8 cellular contexts compared by ENCODE assay signal in the genomic region with DNA sequence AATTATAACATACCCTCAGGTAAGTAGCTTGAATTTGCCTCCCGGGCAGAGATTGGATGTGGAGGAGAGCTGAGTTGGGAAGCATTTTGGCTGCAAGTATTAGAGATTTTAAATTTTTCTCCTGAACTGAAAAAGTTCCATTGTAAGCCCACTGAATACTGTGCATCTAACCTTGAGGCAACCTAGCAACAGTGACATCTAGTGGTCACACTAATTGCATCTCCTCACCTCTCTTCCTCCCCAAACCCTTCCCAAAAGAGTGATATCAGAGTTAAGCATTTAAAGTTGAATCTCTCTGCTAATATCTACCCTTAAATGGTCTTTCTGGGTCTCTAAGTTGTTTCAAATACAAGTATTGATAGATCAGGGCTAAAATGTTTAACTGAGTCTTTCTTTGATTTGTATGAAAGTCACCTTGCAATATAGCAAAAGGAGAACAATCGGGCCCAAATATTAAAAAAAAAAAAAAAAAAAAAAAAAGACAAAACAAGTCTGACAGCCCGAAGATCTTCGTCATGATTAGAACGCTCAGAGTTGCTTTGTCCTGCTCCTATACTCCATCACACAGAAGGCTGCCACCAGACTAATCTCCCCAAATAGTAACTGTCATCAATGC. TPM values are rescaled to one million over a fixed set of nuclear protein-coding genes. Genes with fewer than 3 reads are reported as not detected.
A peak's percentile ranks its signal among the peaks of the same experiment; 100 is the strongest.
DNase-seq lines count a peak whose midpoint lies in the region; ATAC-seq, FAIRE-seq and TF ChIP-seq lines count a peak whose summit lies in the region.

No MANE protein-coding gene starts in this region.

- H3K27ac ChIP-seq in GM12878 (ENCODE audit: control insufficient read depth, insufficient read depth) = no peak overlapping the region

- H3K4me1 Mint-ChIP-seq in stimulated activated memory B cell treated with anti-CD40 and anti-IgM and Interleukin-4, amounts not matched to agents 10 μg/mL and 1 μg/mL and 100 μg/mL, for 72 hours = no peaks in the 10 kb centered on the region

- BruUV-seq in GM12878 (replicated peaks; lab: Mats Ljungman, UMichigan) = no TSS peak

- in situ Hi-C loops in GM12878 (cut with MboI) = no loop called here

- TF ChIP-seq CTCF in D721Med (IDR thresholded peaks at IDR 0.05; ENCODE audit: insufficient read depth, missing control alignments) (peak; percentile 63), GM12878 (IDR thresholded peaks at IDR 0.05 in 2 of 3, conservative IDR thresholded peaks at IDR 0.05 in 1 of 3; ENCODE audit: control insufficient read depth in 2 of 3, extremely low read depth in 1 of 3, insufficient read depth in 1 of 3, low read depth in 3 of 3, low read length in 3 of 3) (peak; percentile 57 to 70 (median 68))

- no peaks in the 10 kb centered on the region for H3K27me3 ChIP-seq in GM12878 (replicated peaks in 1 of 2; ENCODE audit: control insufficient read depth in 2 of 2, insufficient read depth in 2 of 2, low read length in 1 of 2)

- FAIRE-seq in D721Med (lab: Jason Lieb, UNC) (peak; percentile 63), GM12878 (lab: Jason Lieb, UNC) (peak; percentile 52)

- intact Hi-C loops in GM12878 (cut with micrococcal nuclease; ENCODE audit: unreplicated experiment) = loop anchor here (1.0 kb wide), 1 partner anchor 1149 kb away; no protein-coding TSS in a partner anchor

- H3K9me3 ChIP-seq in GM12878 (replicated peaks; ENCODE audit: control insufficient read depth, insufficient read depth, low read length) = no peaks in the 10 kb centered on the region

- H3K4me3 Mint-ChIP-seq in stimulated activated memory B cell treated with anti-CD40 and anti-IgM and Interleukin-4, amounts not matched to agents 10 μg/mL and 1 μg/mL and 100 μg/mL, for 72 hours = no peak overlapping the region

- peak; percentile 65 for ATAC-seq in GM19035 (IDR thresholded peaks at IDR 0.05; ENCODE audit: unreplicated experiment)
- peak; percentile 89 for ATAC-seq in HG03442 (IDR thresholded peaks at IDR 0.05; ENCODE audit: unreplicated experiment)
- ATAC-seq in GM12878 = peak; percentile 96
- peak; percentile 74 for ATAC-seq in stimulated activated memory B cell treated with anti-CD40 and anti-IgM and Interleukin-4, amounts not matched to agents 10 μg/mL and 1 μg/mL and 100 μg/mL, for 72 hours

- no peaks in the 10 kb centered on the region for H3K9me3 Mint-ChIP-seq in stimulated activated memory B cell treated with anti-CD40 and anti-IgM and Interleukin-4, amounts not matched to agents 10 μg/mL and 1 μg/mL and 100 μg/mL, for 72 hours

- no peaks in the 10 kb centered on the region for H4K20me1 ChIP-seq in GM12878 (ENCODE audit: control insufficient read depth, insufficient read depth)

- no peak overlapping the region for H2AFZ ChIP-seq in GM12878 (ENCODE audit: control insufficient read depth, low read depth, low read length)

- no peaks in the 10 kb centered on the region for H3K36me3 ChIP-seq in GM12878 (ENCODE audit: control insufficient read depth in 2 of 2, insufficient read depth in 2 of 2, low read length in 1 of 2)

- no peaks in the 10 kb centered on the region for H3K79me2 ChIP-seq in GM12878 (ENCODE audit: control insufficient read depth, insufficient read depth, low read length)

- WGBS in GM12878 (ENCODE audit: insufficient coverage, insufficient replicate concordance, low lambda C conversion rate, missing lambda C conversion rate) = 5% methylated on average over 5 of the region's 5 CpGs

- H3K4me2 ChIP-seq in GM12878 (ENCODE audit: control insufficient read depth, insufficient read depth) = no peak overlapping the region

- H3K4me3 ChIP-seq in GM12878 = no peak overlapping the region

- RAD21 ChIA-PET in GM12878 (lab: Charles Lee; ENCODE audit: unreplicated experiment) = no interaction called here

- SMC1A ChIA-PET in GM12878 (lab: Charles Lee; ENCODE audit: uncharacterized antibody, unreplicated experiment) = interaction anchor here (0.9 to 1.5 kb wide), 3 partner anchors 29 to 1149 kb away, joined by 3 to 6 read pairs (median 3); no protein-coding TSS in a partner anchor

- H3K9ac ChIP-seq in GM12878 (ENCODE audit: control insufficient read depth, insufficient read depth, low read length) = no peak overlapping the region

- TF ChIP-seq POLR2A in GM12878 (IDR thresholded peaks at IDR 0.05; ENCODE audit: low read depth, low read length) = no peak

- no peaks in the 10 kb centered on the region for H3K27me3 Mint-ChIP-seq in stimulated activated memory B cell treated with anti-CD40 and anti-IgM and Interleukin-4, amounts not matched to agents 10 μg/mL and 1 μg/mL and 100 μg/mL, for 72 hours

- no peaks in the 10 kb centered on the region for H3K36me3 Mint-ChIP-seq in stimulated activated memory B cell treated with anti-CD40 and anti-IgM and Interleukin-4, amounts not matched to agents 10 μg/mL and 1 μg/mL and 100 μg/mL, for 72 hours

- POLR2A ChIA-PET in GM12878 (lab: Charles Lee) = no interaction called here

- H3K4me1 ChIP-seq in GM12878 (ENCODE audit: control insufficient read depth, insufficient read depth, low read length) = no peaks in the 10 kb centered on the region

- CTCF ChIA-PET in GM12878 (lab: Yijun Ruan, JAX) = interaction anchor here (0.7 to 4.0 kb wide), 15 partner anchors 9 to 1149 kb away, joined by 3 to 14 read pairs (median 5); a partner anchor contains a TSS

- peak; percentile 37; the same call in 1 of the 2 replicates for TF ChIP-seq RAD21 in GM12878 (IDR thresholded peaks at IDR 0.05; ENCODE audit: insufficient read depth, low read depth, low read length)

- no peak for TF ChIP-seq EP300 in GM12878 (IDR thresholded peaks at IDR 0.05; ENCODE audit: borderline replicate concordance in 1 of 2, control insufficient read depth in 1 of 2, low read depth in 2 of 2, low read length in 2 of 2)

- DNase-seq in D721Med (ENCODE audit: insufficient read length, low spot score) = peak; percentile 19
- peak; percentile 21 to 80 for DNase-seq in NCI-H526 (lab: John Stamatoyannopoulos, UW)
- DNase-seq in GM12878 (ENCODE audit: low read depth, low spot score) = no peak
- peak; percentile 49 for DNase-seq in iPS DF 4.7 (ENCODE audit: extremely low read depth, low spot score)
- no peak for DNase-seq in activated naive CD4-positive, alpha-beta T cell (lab: John Stamatoyannopoulos, UW)

- no peak overlapping the region for H3K27ac Mint-ChIP-seq in stimulated activated memory B cell treated with anti-CD40 and anti-IgM and Interleukin-4, amounts not matched to agents 10 μg/mL and 1 μg/mL and 100 μg/mL, for 72 hours

TF ChIP-seq in GM12878, 131 proteins besides CTCF, POLR2A, EP300 and RAD21:
- TF ChIP-seq SMC3 (IDR thresholded peaks at IDR 0.05; ENCODE audit: borderline replicate concordance, low read length) (peak; percentile 48; the same call in 1 of the 2 replicates), RCOR1 (conservative IDR thresholded peaks at IDR 0.05; ENCODE audit: low read depth, low read length) (no peak)

RNA-seq across cellular contexts. Expression of a gene that starts 40.4 kb away (rescaled TPM):
- not detected in 2 replicates for total RNA-seq in GM12878 (2013; cell fraction: nucleolus; rRNA removed)
- total RNA-seq in GM12878 (2014; rRNA removed) = not detected in 2 replicates
- total RNA-seq in GM12878 (2014; rRNA removed; fragmentation: Illumina TruSeq; extraction: Trizol) = not detected in 2 replicates
- not detected in 2 replicates for total RNA-seq in GM12878 (2021)
- polyA plus RNA-seq in GM12878 (2011; ENCODE audit: low read depth) = not detected
- not detected in 2 replicates for polyA plus RNA-seq in GM12878 (2011; rRNA removed)
- not detected in 2 replicates for polyA plus RNA-seq in GM12878 (2011; cell fraction: cytosol; rRNA removed)
- not detected in 2 replicates for polyA plus RNA-seq in GM12878 (2011; cell fraction: nucleus; rRNA removed)
- polyA plus RNA-seq in GM12878 (2012) = not detected in 2 replicates
- polyA plus RNA-seq in GM12878 (2014; fragmentation: Illumina TruSeq; extraction: Trizol) = not detected in 2 replicates
- not detected for polyA plus RNA-seq in GM12878 (2014; fragmentation: Nextera tagmentation; extraction: Ambion mirVana)
- polyA plus RNA-seq in GM12878 (2014; rRNA removed) = not detected in 2 replicates
- not detected for polyA plus RNA-seq in GM12878 (2016; fragmentation: Nextera tagmentation; extraction: Ambion mirVana)
- polyA minus RNA-seq in GM12878 (2011; rRNA and poly(A)+ RNA removed) = not detected in 2 replicates
- polyA minus RNA-seq in GM12878 (2011; cell fraction: cytosol; rRNA and poly(A)+ RNA removed) = not detected in 2 replicates
- not detected in 2 replicates for polyA minus RNA-seq in GM12878 (2011; cell fraction: nucleus; rRNA and poly(A)+ RNA removed)

RNA-seq across cellular contexts. Expression of a gene that starts 52.4 kb away (rescaled TPM):
- total RNA-seq in GM12878 (2013; cell fraction: nucleolus; rRNA removed) = 6.5 and 13.6 TPM in 2 replicates
- 29.1 and 30.7 TPM in 2 replicates for total RNA-seq in GM12878 (2014; rRNA removed)
- total RNA-seq in GM12878 (2014; rRNA removed; fragmentation: Illumina TruSeq; extraction: Trizol) = 72.8 and 74.7 TPM in 2 replicates
- total RNA-seq in GM12878 (2021) = 25.0 and 29.3 TPM in 2 replicates
- 13.7 TPM for polyA plus RNA-seq in GM12878 (2011; ENCODE audit: low read depth)
- 54.2 and 89.2 TPM in 2 replicates for polyA plus RNA-seq in GM12878 (2011; rRNA removed)
- 16.0 and 17.5 TPM in 2 replicates for polyA plus RNA-seq in GM12878 (2011; cell fraction: cytosol; rRNA removed)
- 11.2 and 14.4 TPM in 2 replicates for polyA plus RNA-seq in GM12878 (2011; cell fraction: nucleus; rRNA removed)
- 16.9 and 19.3 TPM in 2 replicates for polyA plus RNA-seq in GM12878 (2012)
- 40.2 and 50.2 TPM in 2 replicates for polyA plus RNA-seq in GM12878 (2014; fragmentation: Illumina TruSeq; extraction: Trizol)
- 100 to 1,000 TPM; 101 to 124 TPM for polyA plus RNA-seq in GM12878 (2014; fragmentation: Nextera tagmentation; extraction: Ambion mirVana)
- 17.1 and 24.3 TPM in 2 replicates for polyA plus RNA-seq in GM12878 (2014; rRNA removed)
- polyA plus RNA-seq in GM12878 (2016; fragmentation: Nextera tagmentation; extraction: Ambion mirVana) = 100 to 1,000 TPM in 1 of 2 experiments, 10 to 100 TPM in 1; 99.0 to 111 TPM
- polyA minus RNA-seq in GM12878 (2011; rRNA and poly(A)+ RNA removed) = 9.4 and 10.5 TPM in 2 replicates
- 22.2 and 31.3 TPM in 2 replicates for polyA minus RNA-seq in GM12878 (2011; cell fraction: cytosol; rRNA and poly(A)+ RNA removed)
- polyA minus RNA-seq in GM12878 (2011; cell fraction: nucleus; rRNA and poly(A)+ RNA removed) = 4.0 and 17.7 TPM in 2 replicates

RNA-seq across cellular contexts. Expression of a gene that starts 59.7 kb away (rescaled TPM):
- not detected in 2 replicates for total RNA-seq in GM12878 (2013; cell fraction: nucleolus; rRNA removed)
- total RNA-seq in GM12878 (2014; rRNA removed) = not detected in 2 replicates
- total RNA-seq in GM12878 (2014; rRNA removed; fragmentation: Illumina TruSeq; extraction: Trizol) = not detected in 2 replicates
- total RNA-seq in GM12878 (2021) = not detected in 2 replicates
- polyA plus RNA-seq in GM12878 (2011; ENCODE audit: low read depth) = not detected
- not detected in 2 replicates for polyA plus RNA-seq in GM12878 (2011; rRNA removed)
- not detected in 2 replicates for polyA plus RNA-seq in GM12878 (2011; cell fraction: cytosol; rRNA removed)
- not detected in 2 replicates for polyA plus RNA-seq in GM12878 (2011; cell fraction: nucleus; rRNA removed)
- polyA plus RNA-seq in GM12878 (2012) = not detected in 2 replicates
- not detected in 2 replicates for polyA plus RNA-seq in GM12878 (2014; fragmentation: Illumina TruSeq; extraction: Trizol)
- polyA plus RNA-seq in GM12878 (2014; fragmentation: Nextera tagmentation; extraction: Ambion mirVana) = not detected
- polyA plus RNA-seq in GM12878 (2014; rRNA removed) = not detected in 2 replicates
- polyA plus RNA-seq in GM12878 (2016; fragmentation: Nextera tagmentation; extraction: Ambion mirVana) = not detected
- polyA minus RNA-seq in GM12878 (2011; rRNA and poly(A)+ RNA removed) = not detected in 2 replicates
- polyA minus RNA-seq in GM12878 (2011; cell fraction: cytosol; rRNA and poly(A)+ RNA removed) = not detected in 2 replicates
- not detected in 2 replicates for polyA minus RNA-seq in GM12878 (2011; cell fraction: nucleus; rRNA and poly(A)+ RNA removed)

Comparison
In these comparisons a context has a peak if more than half of its experiments do, and no peak if none do; other contexts are left out.
1. DNase-seq: peak in D721Med (single experiment), NCI-H526 (2 of 2) and iPS DF 4.7 (single experiment); none in GM12878 (single experiment) and activated naive CD4-positive, alpha-beta T cell (0 of 4).
2. Peak in every context shown above with its lines, with median percentiles within 50 percentile points of each other: ATAC-seq.